In genomic region chr17:75033346-75034235, GRCh38 we compare ENCODE assay signal across 1 cellular context.
A peak's percentile ranks its signal among the peaks of the same experiment; 100 is the strongest.
TF ChIP-seq lines count a peak whose summit lies in the region.

No MANE protein-coding gene starts in this region.

TF ChIP-seq in HepG2, 621 proteins besides CTCF, POLR2A, EP300 and RAD21 (continued from another document and continues in another):
- TF ChIP-seq CBX5 (CRISPR knock-in tag; IDR thresholded peaks at IDR 0.05; ENCODE audit: borderline replicate concordance) (peak; percentile 97; the same call in 1 of the 2 replicates), ZNF775 (CRISPR knock-in tag; IDR thresholded peaks at IDR 0.05; ENCODE audit: borderline replicate concordance) (0 out of 2 replicates have a peak, but pooled peaks have one; percentile 18), ZNF34 (CRISPR knock-in tag; IDR thresholded peaks at IDR 0.05; ENCODE audit: borderline replicate concordance) (peak; percentile 81; the same call in 1 of the 2 replicates), SRY (CRISPR knock-in tag; IDR thresholded peaks at IDR 0.05) (peak; percentile 87; the same call in 1 of the 2 replicates), FOXK1 (CRISPR knock-in tag; IDR thresholded peaks at IDR 0.05; ENCODE audit: borderline replicate concordance, low read depth) (peak; percentile 72; the same call in 1 of the 2 replicates), JDP2 (CRISPR knock-in tag; IDR thresholded peaks at IDR 0.05; ENCODE audit: borderline replicate concordance) (no peak), MYPOP (CRISPR knock-in tag; IDR thresholded peaks at IDR 0.05) (no peak; the same call in none of the 2 replicates), REL (CRISPR knock-in tag; conservative IDR thresholded peaks at IDR 0.05) (no peak), ZKSCAN8 (CRISPR knock-in tag; IDR thresholded peaks at IDR 0.05; ENCODE audit: borderline replicate concordance) (peak; percentile 95; the same call in 1 of the 2 replicates), THYN1 (CRISPR knock-in tag; IDR thresholded peaks at IDR 0.05; ENCODE audit: borderline replicate concordance, low read depth) (no peak), HIVEP1 (CRISPR knock-in tag; IDR thresholded peaks at IDR 0.05) (peak; percentile 44), ZSCAN25 (CRISPR knock-in tag; IDR thresholded peaks at IDR 0.05) (peak; percentile 35; the same call in 1 of the 2 replicates), MLXIP (CRISPR knock-in tag; IDR thresholded peaks at IDR 0.05; ENCODE audit: borderline replicate concordance) (no peak), THRA (CRISPR knock-in tag; IDR thresholded peaks at IDR 0.05; ENCODE audit: borderline replicate concordance) (peak; percentile 75; the same call in 1 of the 2 replicates), ZNF780A (CRISPR knock-in tag; IDR thresholded peaks at IDR 0.05) (peak; percentile 25; the same call in 1 of the 2 replicates), RARA (CRISPR knock-in tag; IDR thresholded peaks at IDR 0.05) (peak; percentile 36; the same call in 1 of the 2 replicates), ZNF674 (CRISPR knock-in tag; IDR thresholded peaks at IDR 0.05; ENCODE audit: low read depth) (0 out of 2 replicates have a peak, but pooled peaks have one; percentile 75), ZNF670 (CRISPR knock-in tag; IDR thresholded peaks at IDR 0.05; ENCODE audit: borderline replicate concordance) (peak; percentile 40; the same call in 1 of the 2 replicates), ESRRA (CRISPR knock-in tag; IDR thresholded peaks at IDR 0.05; ENCODE audit: low read depth) (0 out of 2 replicates have a peak, but pooled peaks have one; percentile 17), MBD4 (IDR thresholded peaks at IDR 0.05; ENCODE audit: borderline replicate concordance, low read length) (no peak), ZNF570 (CRISPR knock-in tag; IDR thresholded peaks at IDR 0.05; ENCODE audit: borderline replicate concordance) (no peak), SNAPC4 (CRISPR knock-in tag; IDR thresholded peaks at IDR 0.05) (no peak), ZNF879 (CRISPR knock-in tag; IDR thresholded peaks at IDR 0.05) (0 out of 2 replicates have a peak, but pooled peaks have one; percentile 18), NFYC (CRISPR knock-in tag; IDR thresholded peaks at IDR 0.05) (peak; percentile 30; the same call in 1 of the 2 replicates), SMARCC2 (IDR thresholded peaks at IDR 0.05) (no peak), ZNF609 (CRISPR knock-in tag; IDR thresholded peaks at IDR 0.05; ENCODE audit: borderline replicate concordance) (peak; percentile 16; the same call in 1 of the 2 replicates), HNRNPUL1 (IDR thresholded peaks at IDR 0.05; ENCODE audit: low read depth, low read length) (no peak), EZH2 (conservative IDR thresholded peaks at IDR 0.05; ENCODE audit: low read depth, low read length) (no peak), TBX3 (IDR thresholded peaks at IDR 0.05; ENCODE audit: borderline replicate concordance) (no peak), RFX3 (CRISPR knock-in tag; IDR thresholded peaks at IDR 0.05) (peak; percentile 40; the same call in 1 of the 2 replicates), RBM39 (IDR thresholded peaks at IDR 0.05; ENCODE audit: low read depth, low read length, poor library complexity, severe bottlenecking) (no peak), ATAD3A (CRISPR knock-in tag; IDR thresholded peaks at IDR 0.05) (no peak), HOXA7 (CRISPR knock-in tag; IDR thresholded peaks at IDR 0.05) (no peak), HNF1A (IDR thresholded peaks at IDR 0.05; ENCODE audit: low read depth) (no peak), HNF1A (CRISPR knock-in tag; IDR thresholded peaks at IDR 0.05; ENCODE audit: borderline replicate concordance) (peak; percentile 61; the same call in 1 of the 2 replicates), ZKSCAN5 (CRISPR knock-in tag; IDR thresholded peaks at IDR 0.05) (no peak), HNRNPH1 (optimal IDR thresholded peaks at IDR 0.05; ENCODE audit: low read depth, low read length) (no peak)
